ENCODE assay signal across 18 cellular contexts in the genomic region with DNA sequence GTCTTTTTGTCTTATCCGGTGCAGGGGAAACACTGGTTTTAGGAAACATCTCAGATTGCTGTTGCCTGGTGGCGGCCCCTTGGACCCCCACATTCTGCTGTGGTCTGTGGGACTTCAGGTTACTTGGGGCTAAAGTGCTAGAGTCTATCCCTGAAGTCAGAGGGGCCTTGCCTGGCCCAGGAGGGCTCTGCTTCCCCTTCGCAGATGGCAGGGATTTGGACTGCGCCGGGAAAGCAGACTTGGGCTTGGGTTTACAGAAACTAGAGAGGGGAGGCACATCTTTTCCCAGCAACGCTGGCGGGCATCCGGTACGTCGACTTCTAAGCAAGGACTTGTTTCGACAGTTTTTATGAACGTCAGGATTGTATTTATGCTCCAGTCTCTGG. TPM values are rescaled to one million over a fixed set of nuclear protein-coding genes. Genes with fewer than 3 reads are reported as not detected.
DNase-seq lines count a peak whose midpoint lies in the region; ATAC-seq, FAIRE-seq and TF ChIP-seq lines count a peak whose summit lies in the region.
"Had no signal": no experiment of that assay in that cellular context is flagged by ENCODE, and none has a peak within 500 bp of the region (broad histone marks: within the 10 kb centered on the region; RNA-seq: fewer than 3 reads in every experiment).

No MANE protein-coding gene starts in this region.

- TF ChIP-seq EP300 in HepG2 (IDR thresholded peaks at IDR 0.05; ENCODE audit: low read depth in 2 of 2, low read length in 2 of 2): no peak
- no peak for TF ChIP-seq EP300 in HepG2 (CRISPR knock-in tag; IDR thresholded peaks at IDR 0.05; ENCODE audit: borderline replicate concordance)

- H4K20me1 ChIP-seq in HepG2 (ENCODE audit: insufficient read depth, low read length): peaks cover 56% of the 10 kb centered on the region

- 95% methylated on average over 12 of the region's 12 CpGs for WGBS in HepG2 (ENCODE audit: low lambda C conversion rate)

- H3K27me3 ChIP-seq in HepG2 (ENCODE audit: control insufficient read depth in 1 of 2, insufficient read depth in 2 of 2, low read length in 2 of 2) (no peaks in the 10 kb centered on the region), brain microvascular endothelial cell (replicated peaks) (no peaks in the 10 kb centered on the region), uterus (no peaks in the 10 kb centered on the region)
- H3K27me3 ChIP-seq: gastroesophageal sphincter had no signal

- in situ Hi-C loops in HepG2 (cut with HindIII; ENCODE audit: extremely low pct_ligation_motif_present, low pct_unique_long_range_greater_than_20kb): loop anchor here (5.0 to 10.0 kb wide), 6 partner anchors 296 to 629 kb away; a partner anchor contains a TSS
- in situ Hi-C loops in brain microvascular endothelial cell (cut with HindIII; ENCODE audit: low pct_ligation_motif_present, low sequenced_read_pairs): loop anchor here (25.0 kb wide), 1 partner anchor 311 kb away; no protein-coding TSS in a partner anchor

- no peaks in the 10 kb centered on the region for H3K9me3 Mint-ChIP-seq in activated naive CD4-positive, alpha-beta T cell treated with anti-CD3 and anti-CD28 coated beads, Interleukin-2, amount 50 U/mL, for 24 hours
- no peaks in the 10 kb centered on the region for H3K9me3 Mint-ChIP-seq in WTC11
- no peaks in the 10 kb centered on the region for H3K9me3 Mint-ChIP-seq in stimulated activated naive CD8-positive, alpha-beta T cell treated with anti-CD3 and anti-CD28 coated beads, Interleukin-15, amount 100 ng/mL, for 72 hours
- H3K9me3 Mint-ChIP-seq: activated T-cell treated with anti-CD3 and anti-CD28 coated beads, Interleukin-2, amount 50 U/mL, for 4 hours had no signal

- H3K9ac ChIP-seq in HepG2 (ENCODE audit: insufficient read depth, low read depth, low read length): no peak overlapping the region

- POLR2A ChIA-PET in WTC11 (lab: Charles Lee) (no interaction called here), HepG2 (lab: Yijun Ruan, JAX) (interaction anchor here (1.4 kb wide), 1 partner anchor 211 kb away, joined by 3 read pairs; no protein-coding TSS in a partner anchor)

- TF ChIP-seq CTCF in WTC11 (IDR thresholded peaks at IDR 0.05): no peak
- TF ChIP-seq CTCF in HepG2 (CRISPR knock-in tag; IDR thresholded peaks at IDR 0.05): no peak
- no peak for TF ChIP-seq CTCF in brain microvascular endothelial cell (IDR thresholded peaks at IDR 0.05; ENCODE audit: low read depth, low read length, missing control alignments)
- no peak for TF ChIP-seq CTCF in uterus (IDR thresholded peaks at IDR 0.05)

- intact Hi-C loops in HepG2 (cut with micrococcal nuclease; ENCODE audit: unreplicated experiment) (loop anchor here (10.0 kb wide), 1 partner anchor 529 kb away; no protein-coding TSS in a partner anchor), uterus (cut with DNase I; ENCODE audit: low total_unique reads) (loop anchor here (5.0 to 10.0 kb wide), 2 partner anchors 369 to 621 kb away; no protein-coding TSS in a partner anchor)

- H3K9me3 ChIP-seq in HepG2 (ENCODE audit: low read length): no peaks in the 10 kb centered on the region
- H3K9me3 ChIP-seq in uterus: no peaks in the 10 kb centered on the region
- H3K9me3 ChIP-seq: gastroesophageal sphincter had no signal

- DNase-seq in activated naive CD4-positive, alpha-beta T cell treated with Interleukin-2 at 50 U/mL for 16 hours: no peak
- DNase-seq in WTC11 (ENCODE audit: low spot score): no peak
- no peak for DNase-seq in HepG2 (ENCODE audit: low spot score)
- DNase-seq in stimulated activated naive CD8-positive, alpha-beta T cell treated with anti-CD3 and anti-CD28 coated beads, Interleukin-15, amount 100 ng/mL, for 72 hours: no peak
- DNase-seq in AML-193 (lab: John Stamatoyannopoulos, UW): no peak
- DNase-seq in brain microvascular endothelial cell: no peak
- DNase-seq in uterus: no peak
- DNase-seq: activated CD4-positive, CD25-positive, alpha-beta regulatory T cell treated with anti-CD3 and anti-CD28 coated beads, Interleukin-2, amount 50 U/mL, for 72 hours; activated T-cell treated with anti-CD3 and anti-CD28 coated beads, Interleukin-2, amount 50 U/mL, for 4 hours; KBM-7; NCI-H2171; posterior cingulate gyrus; stimulated activated CD4-positive, alpha-beta T cell treated with anti-CD3 and anti-CD28 coated beads, Interleukin-12 subunit alpha, Interleukin-12 subunit beta, amount 100 ng/mL, for 4 hours had no signal

- no peak overlapping the region for H3K4me3 Mint-ChIP-seq in activated naive CD4-positive, alpha-beta T cell treated with anti-CD3 and anti-CD28 coated beads, Interleukin-2, amount 50 U/mL, for 24 hours
- H3K4me3 Mint-ChIP-seq in WTC11: no peak overlapping the region
- peak overlapping the region; percentile 65 to 76 for H3K4me3 Mint-ChIP-seq in stimulated activated naive CD8-positive, alpha-beta T cell treated with anti-CD3 and anti-CD28 coated beads, Interleukin-15, amount 100 ng/mL, for 72 hours
- H3K4me3 Mint-ChIP-seq: activated T-cell treated with anti-CD3 and anti-CD28 coated beads, Interleukin-2, amount 50 U/mL, for 4 hours had no signal

- H2AFZ ChIP-seq in HepG2 (ENCODE audit: low read length): no peak overlapping the region

- peaks cover 95% of the 10 kb centered on the region for H3K79me2 ChIP-seq in HepG2 (ENCODE audit: insufficient read depth, low read length)

- H3K4me2 ChIP-seq in HepG2 (ENCODE audit: low read depth, low read length): no peak overlapping the region

- H3K27me3 Mint-ChIP-seq in activated naive CD4-positive, alpha-beta T cell treated with anti-CD3 and anti-CD28 coated beads, Interleukin-2, amount 50 U/mL, for 24 hours: no peaks in the 10 kb centered on the region
- H3K27me3 Mint-ChIP-seq in WTC11 (ENCODE audit: low read depth): no peaks in the 10 kb centered on the region
- no peaks in the 10 kb centered on the region for H3K27me3 Mint-ChIP-seq in stimulated activated naive CD8-positive, alpha-beta T cell treated with anti-CD3 and anti-CD28 coated beads, Interleukin-15, amount 100 ng/mL, for 72 hours

- no peak overlapping the region for H3K4me3 ChIP-seq in HepG2 (replicated peaks in 1 of 3; ENCODE audit: insufficient read depth in 1 of 3, low read depth in 2 of 3, low read length in 3 of 3)
- H3K4me3 ChIP-seq in brain microvascular endothelial cell (ENCODE audit: low read depth, low read length): no peak overlapping the region
- H3K4me3 ChIP-seq in uterus: no peak overlapping the region
- H3K4me3 ChIP-seq: gastroesophageal sphincter had no signal

- no peak for FAIRE-seq in HepG2 (lab: Jason Lieb, UNC)
- FAIRE-seq: D721Med, G401.6, GM12891 had no signal

- CTCF ChIA-PET in WTC11 (lab: Charles Lee) (no interaction called here), HepG2 (lab: Yijun Ruan, JAX; ENCODE audit: low intra/inter-chr PET ratio, low total read pairs) (interaction anchor here (4.5 kb wide), 1 partner anchor 365 kb away, joined by 107 read pairs; no protein-coding TSS in a partner anchor)

- BruUV-seq in HepG2 (replicated peaks; lab: Mats Ljungman, UMichigan): no TSS peak

- peaks cover 94% of the 10 kb centered on the region for H3K4me1 Mint-ChIP-seq in activated naive CD4-positive, alpha-beta T cell treated with anti-CD3 and anti-CD28 coated beads, Interleukin-2, amount 50 U/mL, for 24 hours
- peaks cover 32% of the 10 kb centered on the region for H3K4me1 Mint-ChIP-seq in WTC11
- H3K4me1 Mint-ChIP-seq in stimulated activated naive CD8-positive, alpha-beta T cell treated with anti-CD3 and anti-CD28 coated beads, Interleukin-15, amount 100 ng/mL, for 72 hours: peaks cover 97% of the 10 kb centered on the region

- no peak overlapping the region for H3K27ac ChIP-seq in HepG2 (ENCODE audit: extremely low read length, insufficient read depth, low read length)
- no peak overlapping the region for H3K27ac ChIP-seq in brain microvascular endothelial cell
- no peak overlapping the region for H3K27ac ChIP-seq in uterus
- H3K27ac ChIP-seq: gastroesophageal sphincter had no signal

- peak overlapping the region; percentile 88 for H3K27ac Mint-ChIP-seq in activated naive CD4-positive, alpha-beta T cell treated with anti-CD3 and anti-CD28 coated beads, Interleukin-2, amount 50 U/mL, for 24 hours
- peak overlapping the region; percentile 23 for H3K27ac Mint-ChIP-seq in WTC11
- H3K27ac Mint-ChIP-seq in stimulated activated naive CD8-positive, alpha-beta T cell treated with anti-CD3 and anti-CD28 coated beads, Interleukin-15, amount 100 ng/mL, for 72 hours: peak overlapping the region; percentile 79 to 96

- peaks cover 22% of the 10 kb centered on the region for H3K36me3 Mint-ChIP-seq in activated naive CD4-positive, alpha-beta T cell treated with anti-CD3 and anti-CD28 coated beads, Interleukin-2, amount 50 U/mL, for 24 hours
- H3K36me3 Mint-ChIP-seq in WTC11: peaks cover 80% of the 10 kb centered on the region

- peaks cover 64 to 78% of the 10 kb centered on the region in 2 experiments for H3K36me3 ChIP-seq in HepG2 (replicated peaks in 1 of 2; ENCODE audit: control insufficient read depth in 1 of 2, insufficient read depth in 2 of 2, low read length in 2 of 2)
- peaks cover 56% of the 10 kb centered on the region for H3K36me3 ChIP-seq in brain microvascular endothelial cell (replicated peaks)
- no peaks in the 10 kb centered on the region for H3K36me3 ChIP-seq in uterus

- TF ChIP-seq POLR2A in HepG2 (IDR thresholded peaks at IDR 0.05; ENCODE audit: insufficient read depth in 1 of 2, low read depth in 2 of 2, low read length in 2 of 2): no peak
- no peak for TF ChIP-seq POLR2A in uterus (IDR thresholded peaks at IDR 0.05)

- TF ChIP-seq RAD21 in HepG2 (CRISPR knock-in tag; IDR thresholded peaks at IDR 0.05): no peak

- H3K4me1 ChIP-seq in HepG2 (ENCODE audit: insufficient read depth, low read length) (peaks cover 38% of the 10 kb centered on the region), uterus (peaks cover 8 to 14% of the 10 kb centered on the region in 2 donors)

- ATAC-seq in WTC11 (no peak), HepG2 (no peak)
- no peak for ATAC-seq in stimulated activated naive CD8-positive, alpha-beta T cell treated with anti-CD3 and anti-CD28 coated beads, Interleukin-15, amount 100 ng/mL, for 72 hours
- ATAC-seq: activated T-cell treated with anti-CD3 and anti-CD28 coated beads, Interleukin-2, amount 50 U/mL, for 4 hours; gastroesophageal sphincter had no signal

RNA-seq across cellular contexts. Expression of a gene that starts 17.5 kb away (rescaled TPM):
- total RNA-seq in WTC11 (2021): 75.6 to 84.0 TPM (median 77.7 TPM) in 3 replicates
- total RNA-seq in HepG2 (2016; rRNA removed; fragmentation: Illumina TruSeq; extraction: Trizol): 29.8 and 65.0 TPM in 2 replicates
- total RNA-seq in HepG2 (2016; cell fraction: cytosol; rRNA removed; fragmentation: Illumina TruSeq; extraction: Trizol; ENCODE audit: low read depth): 3.8 and 3.9 TPM in 2 replicates
- 30.1 and 52.5 TPM in 2 replicates for total RNA-seq in HepG2 (2016; cell fraction: insoluble cytoplasmic fraction; rRNA removed; fragmentation: Illumina TruSeq; extraction: Trizol)
- 17.5 and 18.9 TPM in 2 replicates for total RNA-seq in HepG2 (2016; cell fraction: membrane; rRNA removed; fragmentation: Illumina TruSeq; extraction: Trizol)
- total RNA-seq in HepG2 (2016; cell fraction: nucleus; rRNA removed; fragmentation: Illumina TruSeq; extraction: Trizol): 46.4 and 49.3 TPM in 2 replicates
- 22.3 and 23.7 TPM in 2 replicates for polyA plus RNA-seq in HepG2 (2011; rRNA removed)
- 16.1 and 20.6 TPM in 2 replicates for polyA plus RNA-seq in HepG2 (2011; cell fraction: cytosol; rRNA removed)
- 28.1 and 34.2 TPM in 2 replicates for polyA plus RNA-seq in HepG2 (2011; cell fraction: nucleus; rRNA removed)
- polyA plus RNA-seq in HepG2 (2012): 30.6 and 41.2 TPM in 2 replicates
- polyA plus RNA-seq in HepG2 (2016; cell fraction: cytosol; fragmentation: Illumina TruSeq; extraction: Trizol; ENCODE audit: low read depth): 0.85 and 1.1 TPM in 2 replicates
- 50.4 and 54.5 TPM in 2 replicates for polyA plus RNA-seq in HepG2 (2016; cell fraction: insoluble cytoplasmic fraction; fragmentation: Illumina TruSeq; extraction: Trizol; ENCODE audit: low read depth)
- 5.7 and 6.3 TPM in 2 replicates for polyA plus RNA-seq in HepG2 (2016; cell fraction: membrane; fragmentation: Illumina TruSeq; extraction: Trizol; ENCODE audit: low read depth)
- 66.7 and 71.5 TPM in 2 replicates for polyA plus RNA-seq in HepG2 (2016; cell fraction: nucleus; fragmentation: Illumina TruSeq; extraction: Trizol; ENCODE audit: insufficient read depth, low read depth)
- polyA minus RNA-seq in HepG2 (2011; rRNA and poly(A)+ RNA removed; ENCODE audit: low replicate concordance): 13.5 and 82.3 TPM in 2 replicates
- polyA minus RNA-seq in HepG2 (2011; cell fraction: cytosol; rRNA and poly(A)+ RNA removed): 62.7 and 65.9 TPM in 2 replicates
- polyA minus RNA-seq in HepG2 (2011; cell fraction: nucleus; rRNA and poly(A)+ RNA removed): 63.2 and 86.3 TPM in 2 replicates
- total RNA-seq in uterus: 10 to 100 TPM in 3 of 4 donors, 1 to 10 TPM in 1; 7.4 to 37.8 (median 18.4) TPM

Comparison
In these comparisons a context has a peak if more than half of its experiments do, and no peak if none do; other contexts are left out.
1. H3K27ac Mint-ChIP-seq: peak in every context shown above with its lines; median percentile 88 in activated naive CD4-positive, alpha-beta T cell treated with anti-CD3 and anti-CD28 coated beads, Interleukin-2, amount 50 U/mL, for 24 hours; 88 in stimulated activated naive CD8-positive, alpha-beta T cell treated with anti-CD3 and anti-CD28 coated beads, Interleukin-15, amount 100 ng/mL, for 72 hours; 23 in WTC11.
2. H3K4me3 Mint-ChIP-seq: peak in stimulated activated naive CD8-positive, alpha-beta T cell treated with anti-CD3 and anti-CD28 coated beads, Interleukin-15, amount 100 ng/mL, for 72 hours (2 of 2); none in activated naive CD4-positive, alpha-beta T cell treated with anti-CD3 and anti-CD28 coated beads, Interleukin-2, amount 50 U/mL, for 24 hours (single experiment) and WTC11 (single experiment).